ENCODE assay signal across 2 cellular contexts in the genomic region with DNA sequence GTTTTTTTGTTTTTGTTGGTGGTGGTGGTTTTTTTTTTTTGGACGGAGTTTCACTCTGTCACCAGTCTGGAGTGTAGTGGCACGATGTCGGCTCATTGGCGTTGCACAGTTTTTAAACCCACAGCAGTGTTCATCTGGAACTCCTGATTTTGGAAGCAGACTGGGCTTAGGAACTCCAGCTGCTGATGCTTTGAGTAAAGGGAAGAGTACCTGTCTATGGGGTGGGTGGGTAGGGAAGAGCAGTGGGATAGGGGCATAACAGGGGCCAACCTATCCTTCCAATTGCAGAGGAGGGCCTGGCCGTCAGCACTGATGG.
TF ChIP-seq lines count a peak whose summit lies in the region.

No MANE protein-coding gene starts in this region.

TF ChIP-seq in HCT116, 20 proteins besides CTCF, POLR2A, EP300 and RAD21:
- no peak for TF ChIP-seq EZH2phosphoT487 (IDR thresholded peaks at IDR 0.05; ENCODE audit: borderline replicate concordance)
- TF ChIP-seq ZNF274 (IDR thresholded peaks at IDR 0.05; ENCODE audit: low read depth, low read length), result no peak
- no peak for TF ChIP-seq MAX (IDR thresholded peaks at IDR 0.05)
- no peak for TF ChIP-seq POLR2AphosphoS5 (IDR thresholded peaks at IDR 0.05; ENCODE audit: low read depth, low read length)

TF ChIP-seq in GM12878, 131 proteins besides CTCF, POLR2A, EP300 and RAD21:
- no peak for TF ChIP-seq ATF7 (IDR thresholded peaks at IDR 0.05; ENCODE audit: low read depth)
- TF ChIP-seq ZNF384 (IDR thresholded peaks at IDR 0.05; ENCODE audit: borderline replicate concordance, low read depth, low read length), result peak; percentile 29; the same call in 1 of the 2 replicates
